In the genomic region with DNA sequence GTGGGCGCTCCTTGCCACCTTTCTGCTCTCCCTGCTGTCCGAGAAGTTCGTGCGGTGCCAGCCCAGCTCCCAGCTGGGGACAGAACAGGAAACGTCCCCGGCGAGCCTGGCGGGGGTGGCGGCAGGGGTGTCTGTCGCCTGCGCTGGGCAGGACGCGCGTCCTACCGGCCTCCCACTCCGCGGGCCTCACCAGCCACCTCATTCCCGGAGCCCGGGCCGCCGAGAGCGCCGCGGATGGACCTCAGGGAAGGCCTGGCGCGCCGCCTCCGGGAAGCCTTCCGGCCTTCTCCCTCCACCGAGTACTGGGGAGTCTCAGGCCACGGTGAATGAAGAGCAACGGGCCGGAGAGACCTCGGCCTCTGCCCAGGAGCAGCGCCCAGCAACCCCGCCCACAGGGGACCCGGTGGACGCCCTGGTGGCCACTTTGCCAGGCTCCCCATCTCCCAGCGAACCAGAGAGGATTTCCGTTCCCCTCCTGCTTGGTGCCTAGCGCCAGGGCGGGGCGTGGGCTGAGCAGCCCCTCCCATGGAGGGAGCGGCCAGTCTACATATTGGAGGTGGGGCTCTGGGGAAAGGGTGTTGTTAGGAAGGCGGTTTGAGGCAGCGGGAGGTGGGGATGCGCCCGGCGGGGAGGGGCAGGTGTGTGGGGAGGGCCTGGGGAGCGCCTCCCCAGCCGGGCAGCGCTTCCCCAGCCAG, we compare ENCODE assay signal across 1 cellular context.
TF ChIP-seq lines count a peak whose summit lies in the region.

No MANE protein-coding gene starts in this region.

TF ChIP-seq in WTC11, 78 proteins besides CTCF, POLR2A, EP300 and RAD21 (continued from another document):
- TF ChIP-seq, protein P1, sequence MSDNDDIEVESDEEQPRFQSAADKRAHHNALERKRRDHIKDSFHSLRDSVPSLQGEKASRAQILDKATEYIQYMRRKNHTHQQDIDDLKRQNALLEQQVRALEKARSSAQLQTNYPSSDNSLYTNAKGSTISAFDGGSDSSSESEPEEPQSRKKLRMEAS (CRISPR knock-in tag; IDR thresholded peaks at IDR 0.05): 0 out of 2 replicates have a peak, but pooled peaks have one; percentile 9
- TF ChIP-seq FOXJ3 (CRISPR knock-in tag; IDR thresholded peaks at IDR 0.05; ENCODE audit: borderline replicate concordance): no peak
- TF ChIP-seq, protein P2, sequence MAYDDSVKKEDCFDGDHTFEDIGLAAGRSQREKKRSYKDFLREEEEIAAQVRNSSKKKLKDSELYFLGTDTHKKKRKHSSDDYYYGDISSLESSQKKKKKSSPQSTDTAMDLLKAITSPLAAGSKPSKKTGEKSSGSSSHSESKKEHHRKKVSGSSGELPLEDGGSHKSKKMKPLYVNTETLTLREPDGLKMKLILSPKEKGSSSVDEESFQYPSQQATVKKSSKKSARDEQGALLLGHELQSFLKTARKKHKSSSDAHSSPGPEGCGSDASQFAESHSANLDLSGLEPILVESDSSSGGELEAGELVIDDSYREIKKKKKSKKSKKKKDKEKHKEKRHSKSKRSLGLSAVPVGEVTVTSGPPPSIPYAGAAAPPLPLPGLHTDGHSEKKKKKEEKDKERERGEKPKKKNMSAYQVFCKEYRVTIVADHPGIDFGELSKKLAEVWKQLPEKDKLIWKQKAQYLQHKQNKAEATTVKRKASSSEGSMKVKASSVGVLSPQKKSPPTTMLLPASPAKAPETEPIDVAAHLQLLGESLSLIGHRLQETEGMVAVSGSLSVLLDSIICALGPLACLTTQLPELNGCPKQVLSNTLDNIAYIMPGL (CRISPR knock-in tag; IDR thresholded peaks at IDR 0.05): peak; percentile 50; the same call in 1 of the 2 replicates
